In genomic region chr17:75914643-75915265, GRCh38 we compare ENCODE assay signal across 1 cellular context.
TF ChIP-seq lines count a peak whose summit lies in the region.

No MANE protein-coding gene starts in this region.

TF ChIP-seq in GM23338, 12 proteins besides CTCF, POLR2A, EP300 and RAD21 (continued from another document):
- TF ChIP-seq ZNF462 (CRISPR knock-in tag; IDR thresholded peaks at IDR 0.05) (no peak), EZH2phosphoT487 (IDR thresholded peaks at IDR 0.05; ENCODE audit: unreplicated experiment) (no peak), REST (IDR thresholded peaks at IDR 0.05; ENCODE audit: unreplicated experiment) (no peak), POLR2AphosphoS5 (IDR thresholded peaks at IDR 0.05; ENCODE audit: low read depth) (no peak), CREB1 (CRISPR knock-in tag; IDR thresholded peaks at IDR 0.05; ENCODE audit: low read depth) (no peak), NANOG (IDR thresholded peaks at IDR 0.05; ENCODE audit: borderline replicate concordance) (no peak)
TF ChIP-seq in GM23338: peak in this region for 0.
